16 cellular contexts compared by ENCODE assay signal in genomic region chr19:772043-772442, GRCh38. TPM values are rescaled to one million over a fixed set of nuclear protein-coding genes. Genes with fewer than 3 reads are reported as not detected.
A peak's percentile ranks its signal among the peaks of the same experiment; 100 is the strongest.
DNase-seq lines count a peak whose midpoint lies in the region; ATAC-seq, FAIRE-seq and TF ChIP-seq lines count a peak whose summit lies in the region.
"Had no signal": no experiment of that assay in that cellular context is flagged by ENCODE, and none has a peak within 500 bp of the region (broad histone marks: within the 10 kb centered on the region; RNA-seq: fewer than 3 reads in every experiment).

No MANE protein-coding gene starts in this region.

- H3K36me3 ChIP-seq in H1 (ENCODE audit: control insufficient read depth in 2 of 4, insufficient read depth in 4 of 4, low read length in 3 of 4) (no peaks in the 10 kb centered on the region), trophoblast cell (ENCODE audit: control insufficient read depth in 1 of 2, insufficient read depth in 2 of 2, low read length in 2 of 2) (no peaks in the 10 kb centered on the region), MG63 (no peaks in the 10 kb centered on the region)
- H3K36me3 ChIP-seq: BLaER1, HAP-1 had no signal

- TF ChIP-seq POLR2A in A549 (IDR thresholded peaks at IDR 0.05; ENCODE audit: low read length) (no peak), H1 (IDR thresholded peaks at IDR 0.05; ENCODE audit: control extremely low read depth in 1 of 2, low read depth in 2 of 2, low read length in 2 of 2) (no peak)

- H3K79me1 ChIP-seq in H1 (ENCODE audit: low read depth, low read length) (no peaks in the 10 kb centered on the region), trophoblast cell (ENCODE audit: low read length) (peaks cover 9% of the 10 kb centered on the region)

- H3K4me1 ChIP-seq in A549, result peaks cover 18% of the 10 kb centered on the region
- no peaks in the 10 kb centered on the region; a peak in 1 of 7 replicates for H3K4me1 ChIP-seq in H1 (replicated peaks in 1 of 4; ENCODE audit: control insufficient read depth in 3 of 4, insufficient read depth in 4 of 4, low read length in 3 of 4)
- H3K4me1 ChIP-seq in trophoblast cell (ENCODE audit: control insufficient read depth in 1 of 2, insufficient read depth in 2 of 2, low read length in 2 of 2), result peaks cover 5 to 11% of the 10 kb centered on the region in 2 experiments

- CTCF ChIA-PET in A549 (lab: Yijun Ruan, JAX), result interaction anchor here (1.2 to 2.2 kb wide), 3 partner anchors 30 to 149 kb away, joined by 3 to 5 read pairs (median 3); no protein-coding TSS in a partner anchor
- CTCF ChIA-PET in H1 (lab: Charles Lee; ENCODE audit: partially characterized antibody), result interaction anchor here (1.0 to 1.6 kb wide), 7 partner anchors 27 to 102 kb away, joined by 3 to 8 read pairs (median 5); no protein-coding TSS in a partner anchor

- no peak overlapping the region for H4K12ac ChIP-seq in trophoblast cell (ENCODE audit: low read depth, low read length)

- no peak overlapping the region for H2BK120ac ChIP-seq in H1 (replicated peaks; ENCODE audit: low read depth, low read length)
- H2BK120ac ChIP-seq in trophoblast cell (ENCODE audit: insufficient read depth, low read length, poor library complexity), result no peak overlapping the region

- TF ChIP-seq CTCF in A549 (IDR thresholded peaks at IDR 0.05) (no peak), H1 (IDR thresholded peaks at IDR 0.05; ENCODE audit: control extremely low read depth in 1 of 3, insufficient read depth in 1 of 3, low read depth in 1 of 3, low read length in 3 of 3) (no peak)

- no peaks in the 10 kb centered on the region for H4K20me1 ChIP-seq in H1 (replicated peaks in 1 of 2; ENCODE audit: control insufficient read depth in 1 of 2, insufficient read depth in 2 of 2, low read length in 2 of 2)
- H4K20me1 ChIP-seq: BLaER1 had no signal

- TF ChIP-seq EP300 in A549 (IDR thresholded peaks at IDR 0.05) (no peak), H1 (IDR thresholded peaks at IDR 0.05; ENCODE audit: borderline replicate concordance in 1 of 2, low read depth in 2 of 2, low read length in 2 of 2) (no peak)

- no peaks in the 10 kb centered on the region for H3K79me2 ChIP-seq in H1 (ENCODE audit: control insufficient read depth in 1 of 2, insufficient read depth in 2 of 2, low read length in 2 of 2)
- no peaks in the 10 kb centered on the region for H3K79me2 ChIP-seq in trophoblast cell (ENCODE audit: control insufficient read depth, insufficient read depth, low read length, poor library complexity)

- H3K23ac ChIP-seq in H1 (ENCODE audit: insufficient read length) (no peak overlapping the region), trophoblast cell (ENCODE audit: low read length) (no peak overlapping the region)

- H3K56ac ChIP-seq in H1 (replicated peaks; ENCODE audit: insufficient read length, low read depth, low read length), result no peak overlapping the region

- no peak for DNase-seq in A549 (ENCODE audit: low read depth in 1 of 2, low spot score in 1 of 2)
- peak; percentile 0 for DNase-seq in AG20443 (ENCODE audit: low spot score)
- no peak for DNase-seq in H1 (ENCODE audit: low read depth in 1 of 2, low spot score in 2 of 2)
- no peak for DNase-seq in trophoblast cell
- no peak for DNase-seq in NCI-H345 treated with DMSO at 0.1 percent for 48 hours (lab: John Stamatoyannopoulos, UW; ENCODE audit: unreplicated experiment)
- DNase-seq in NCI-H187 treated with DMSO at 0.1 percent for 48 hours (lab: John Stamatoyannopoulos, UW), result no peak
- DNase-seq in MG63, result no peak
- DNase-seq: CD8-positive, alpha-beta memory T cell; DMS 273 treated with DMSO at 0.1 percent for 48 hours; HFFc6 had no signal

- H2BK20ac ChIP-seq in H1 (ENCODE audit: low read length), result 0 out of 2 replicates have a peak overlapping the region, but pooled peaks have one; percentile 3

- no peak overlapping the region for H3K14ac ChIP-seq in H1 (ENCODE audit: insufficient read length)
- H3K14ac ChIP-seq in trophoblast cell (ENCODE audit: low read length), result no peak overlapping the region

- no peak for ATAC-seq in A549
- ATAC-seq: GM23338 had no signal

- H3K27ac ChIP-seq in A549 (peak overlapping the region; percentile 35 to 68; a peak in 3 of 6 replicates), H1 (ENCODE audit: low read depth, low read length) (no peak overlapping the region), trophoblast cell (ENCODE audit: low read depth, low read length) (no peak overlapping the region)
- H3K27ac ChIP-seq: BLaER1 had no signal

- no peaks in the 10 kb centered on the region for H3K27me3 ChIP-seq in H1 (replicated peaks in 1 of 4; ENCODE audit: control insufficient read depth in 3 of 4, extremely low read depth in 1 of 4, insufficient read depth in 3 of 4, low read length in 3 of 4)
- H3K27me3 ChIP-seq in trophoblast cell (ENCODE audit: insufficient read depth, low read length), result no peaks in the 10 kb centered on the region
- H3K27me3 ChIP-seq in MG63, result no peaks in the 10 kb centered on the region

- POLR2A ChIA-PET in A549 (lab: Yijun Ruan, JAX), result interaction anchor here (0.7 kb wide), 1 partner anchor 19 kb away, joined by 3 read pairs; no protein-coding TSS in a partner anchor
- POLR2A ChIA-PET in H1 (lab: Charles Lee; ENCODE audit: partially characterized antibody), result interaction anchor here (0.8 to 3.5 kb wide), 10 partner anchors 8 to 84 kb away, joined by 3 to 30 read pairs (median 8); no protein-coding TSS in a partner anchor

- H2AK5ac ChIP-seq in H1 (ENCODE audit: low read depth, low read length), result no peak overlapping the region
- H2AK5ac ChIP-seq in trophoblast cell (ENCODE audit: low read length), result peak overlapping the region; percentile 90

- no peaks in the 10 kb centered on the region for H3K9me3 ChIP-seq in A549
- no peaks in the 10 kb centered on the region for H3K9me3 ChIP-seq in H1 (ENCODE audit: insufficient read depth in 2 of 2, low read depth in 1 of 2, low read length in 1 of 2)
- H3K9me3 ChIP-seq in trophoblast cell (ENCODE audit: insufficient read depth, low read depth, low read length), result no peaks in the 10 kb centered on the region
- no peaks in the 10 kb centered on the region for H3K9me3 ChIP-seq in MG63
- H3K9me3 ChIP-seq: BLaER1, HAP-1 had no signal

- no peak overlapping the region for H2BK12ac ChIP-seq in H1 (ENCODE audit: low read depth, low read length)
- peak overlapping the region; percentile 67 for H2BK12ac ChIP-seq in trophoblast cell (ENCODE audit: low read length)

- H4K5ac ChIP-seq in H1 (ENCODE audit: insufficient read length, low read depth, low read length), result no peak overlapping the region

- H3K23me2 ChIP-seq in H1 (ENCODE audit: low read depth, low read length), result no peaks in the 10 kb centered on the region; the same call in 1 of the 2 replicates

- H3K4me2 ChIP-seq in A549 (no peak overlapping the region), H1 (ENCODE audit: insufficient read depth in 1 of 2, low read depth in 2 of 2, low read length in 2 of 2) (no peak overlapping the region), trophoblast cell (ENCODE audit: low read length) (no peak overlapping the region)
- H3K4me2 ChIP-seq: GM23338 had no signal

- H4K91ac ChIP-seq in H1 (replicated peaks; ENCODE audit: insufficient read length, low read length) (no peak overlapping the region), trophoblast cell (ENCODE audit: low read depth, low read length) (no peak overlapping the region)

- H3K9ac ChIP-seq in H1 (replicated peaks in 1 of 4; ENCODE audit: extremely low read depth in 1 of 4, low read depth in 3 of 4, low read length in 3 of 4) (no peak overlapping the region), trophoblast cell (ENCODE audit: low read length) (no peak overlapping the region)
- H3K9ac ChIP-seq: BLaER1 had no signal

- H2BK15ac ChIP-seq in H1 (ENCODE audit: low read length), result no peak overlapping the region

- no peak overlapping the region for H3K4me3 ChIP-seq in A549
- no peak overlapping the region for H3K4me3 ChIP-seq in H1 (ENCODE audit: extremely low read depth in 1 of 4, insufficient read depth in 2 of 4, low read depth in 3 of 4, low read length in 4 of 4)
- no peak overlapping the region for H3K4me3 ChIP-seq in trophoblast cell (ENCODE audit: low read depth, low read length)
- H3K4me3 ChIP-seq in MG63, result no peak overlapping the region
- H3K4me3 ChIP-seq: BLaER1, GM23338, HAP-1 had no signal

- no peak overlapping the region for H3K18ac ChIP-seq in H1 (ENCODE audit: extremely low read depth, low read length)
- no peak overlapping the region for H3K18ac ChIP-seq in trophoblast cell (ENCODE audit: low read length)

- H2AFZ ChIP-seq in H1 (ENCODE audit: low read length) (no peak overlapping the region), trophoblast cell (ENCODE audit: insufficient read depth, low read length, poor library complexity) (no peak overlapping the region)
- H2AFZ ChIP-seq: GM23338 had no signal

- 95% methylated on average over 5 of the region's 5 CpGs for WGBS in A549 (ENCODE audit: missing lambda C conversion rate)
- 86% methylated on average over 5 of the region's 5 CpGs; no CpG with 5 or more reads in 1 of the 2 experiments for WGBS in H1 (ENCODE audit: extremely low coverage in 1 of 2, insufficient coverage in 1 of 2, insufficient read length in 1 of 2, insufficient replicate concordance in 2 of 2, low coverage in 1 of 2, low lambda C conversion rate in 2 of 2, missing lambda C conversion rate in 1 of 2), 2 experiments
- no CpG with 5 or more reads among the region's 5 CpGs for WGBS in trophoblast cell (ENCODE audit: extremely low coverage, insufficient coverage, insufficient read length)

- H4K8ac ChIP-seq in H1 (ENCODE audit: extremely low read depth, insufficient read depth, low read length) (no peak overlapping the region), trophoblast cell (ENCODE audit: low read depth, low read length) (no peak overlapping the region)

- no peak for TF ChIP-seq RAD21 in A549 (conservative IDR thresholded peaks at IDR 0.05 in 1 of 2, IDR thresholded peaks at IDR 0.05 in 1 of 2)
- no peak for TF ChIP-seq RAD21 in H1 (IDR thresholded peaks at IDR 0.05 in 1 of 2, conservative IDR thresholded peaks at IDR 0.05 in 1 of 2; ENCODE audit: low read depth in 2 of 2, low read length in 2 of 2)

- H2BK5ac ChIP-seq in H1 (ENCODE audit: low read depth, low read length) (no peak overlapping the region; the same call in 1 of the 2 replicates), trophoblast cell (ENCODE audit: low read depth, low read length, poor library complexity) (no peak overlapping the region)

- FAIRE-seq in A549 (lab: Jason Lieb, UNC) (no peak), H1 (lab: Jason Lieb, UNC) (no peak)
- FAIRE-seq: HTR-8/SVneo had no signal

- no peak overlapping the region for H3K4ac ChIP-seq in H1 (replicated peaks; ENCODE audit: insufficient read length, low read depth, low read length)
- H3K4ac ChIP-seq in trophoblast cell (ENCODE audit: low read depth, low read length), result no peak overlapping the region

RNA-seq across cellular contexts. Expression of gene MISP, which starts 21.1 kb away (rescaled TPM):
- polyA plus RNA-seq in A549 (2011; rRNA removed), result 38.3 and 46.5 TPM in 2 replicates
- 44.9 and 58.4 TPM in 2 replicates for polyA plus RNA-seq in A549 (2012; cell fraction: cytosol; rRNA removed)
- polyA plus RNA-seq in A549 (2012; cell fraction: nucleus; rRNA removed), result 75.9 and 95.3 TPM in 2 replicates
- 56.9 to 62.7 TPM (median 61.4 TPM) in 3 replicates for polyA plus RNA-seq in A549 (2017; fragmentation: RNase III; extraction: RNeasy Plus Mini Kit Qiagen cat#74134 plus additional on column Dnase treatment)
- polyA minus RNA-seq in A549 (2011; rRNA and poly(A)+ RNA removed), result 43.2 and 57.3 TPM in 2 replicates
- total RNA-seq in H1 (2021; fragmentation: NEBNext Ultra II Directional; extraction: Animal tissue kit (Norgen Biotek cat#: 25700)), result 0.43 and 0.54 TPM in 2 replicates
- 0.45 and 0.52 TPM in 2 replicates for polyA plus RNA-seq in H1 (2011; rRNA removed)
- 0.45 TPM for polyA plus RNA-seq in H1 (2011; cell fraction: cytosol; rRNA removed)
- polyA plus RNA-seq in H1 (2011; cell fraction: nucleus; rRNA removed), result 0.77 TPM
- polyA plus RNA-seq in H1 (2012, experiment 1 of 2), result 0.35 to 0.93 TPM (median 0.72 TPM) in 4 replicates
- 0.84 TPM for polyA plus RNA-seq in H1 (2012, experiment 2 of 2)
- polyA plus RNA-seq in H1 (2013, experiment 1 of 2), result 0.26 TPM
- polyA plus RNA-seq in H1 (2013, experiment 2 of 2), result 0.39 TPM
- polyA minus RNA-seq in H1 (2011; rRNA and poly(A)+ RNA removed), result 0.41 and 0.46 TPM in 2 replicates
- polyA minus RNA-seq in H1 (2011; cell fraction: cytosol; rRNA and poly(A)+ RNA removed), result 1.2 TPM
- polyA minus RNA-seq in H1 (2011; cell fraction: nucleus; rRNA and poly(A)+ RNA removed), result 0.60 TPM
- 0.15 and 0.19 TPM in 2 replicates for polyA plus RNA-seq in trophoblast cell (2013)
- total RNA-seq in MG63 (2014; rRNA removed; shearing (Covaris generic); ENCODE audit: low replicate concordance), result not detected in 2 replicates
- total RNA-seq: CD8-positive, alpha-beta memory T cell had no signal
- polyA plus RNA-seq: CD8-positive, alpha-beta memory T cell had no signal

RNA-seq across cellular contexts. Expression of gene PTBP1, which starts 25.2 kb away (rescaled TPM):
- polyA plus RNA-seq in A549 (2011; rRNA removed), result 144 and 207 TPM in 2 replicates
- 326 and 379 TPM in 2 replicates for polyA plus RNA-seq in A549 (2012; cell fraction: cytosol; rRNA removed)
- polyA plus RNA-seq in A549 (2012; cell fraction: nucleus; rRNA removed), result 472 and 807 TPM in 2 replicates
- 264 to 299 TPM (median 285 TPM) in 3 replicates for polyA plus RNA-seq in A549 (2017; fragmentation: RNase III; extraction: RNeasy Plus Mini Kit Qiagen cat#74134 plus additional on column Dnase treatment)
- 224 and 254 TPM in 2 replicates for polyA minus RNA-seq in A549 (2011; rRNA and poly(A)+ RNA removed)
- 873 and 888 TPM in 2 replicates for total RNA-seq in H1 (2021; fragmentation: NEBNext Ultra II Directional; extraction: Animal tissue kit (Norgen Biotek cat#: 25700))
- 528 and 645 TPM in 2 replicates for polyA plus RNA-seq in H1 (2011; rRNA removed)
- polyA plus RNA-seq in H1 (2011; cell fraction: cytosol; rRNA removed), result 260 TPM
- polyA plus RNA-seq in H1 (2011; cell fraction: nucleus; rRNA removed), result 826 TPM
- 649 to 848 TPM (median 690 TPM) in 4 replicates for polyA plus RNA-seq in H1 (2012, experiment 1 of 2)
- polyA plus RNA-seq in H1 (2012, experiment 2 of 2), result 847 TPM
- 606 TPM for polyA plus RNA-seq in H1 (2013, experiment 1 of 2)
- 550 TPM for polyA plus RNA-seq in H1 (2013, experiment 2 of 2)
- polyA minus RNA-seq in H1 (2011; rRNA and poly(A)+ RNA removed), result 439 and 460 TPM in 2 replicates
- 362 TPM for polyA minus RNA-seq in H1 (2011; cell fraction: cytosol; rRNA and poly(A)+ RNA removed)
- 312 TPM for polyA minus RNA-seq in H1 (2011; cell fraction: nucleus; rRNA and poly(A)+ RNA removed)
- 654 and 679 TPM in 2 replicates for polyA plus RNA-seq in trophoblast cell (2013)
- total RNA-seq in MG63 (2014; rRNA removed; shearing (Covaris generic); ENCODE audit: low replicate concordance), result 197 and 260 TPM in 2 replicates

RNA-seq across cellular contexts. Expression of gene PLPPR3, which starts 49.7 kb away (rescaled TPM):
- polyA plus RNA-seq in A549 (2011; rRNA removed), result 2.6 and 3.2 TPM in 2 replicates
- 4.1 and 7.6 TPM in 2 replicates for polyA plus RNA-seq in A549 (2012; cell fraction: cytosol; rRNA removed)
- polyA plus RNA-seq in A549 (2012; cell fraction: nucleus; rRNA removed), result 9.8 and 12.3 TPM in 2 replicates
- 3.5 to 4.2 TPM (median 3.7 TPM) in 3 replicates for polyA plus RNA-seq in A549 (2017; fragmentation: RNase III; extraction: RNeasy Plus Mini Kit Qiagen cat#74134 plus additional on column Dnase treatment)
- 4.2 and 6.4 TPM in 2 replicates for polyA minus RNA-seq in A549 (2011; rRNA and poly(A)+ RNA removed)
- total RNA-seq in H1 (2021; fragmentation: NEBNext Ultra II Directional; extraction: Animal tissue kit (Norgen Biotek cat#: 25700)), result 66.2 and 71.7 TPM in 2 replicates
- 76.4 and 109 TPM in 2 replicates for polyA plus RNA-seq in H1 (2011; rRNA removed)
- 66.5 TPM for polyA plus RNA-seq in H1 (2011; cell fraction: cytosol; rRNA removed)
- polyA plus RNA-seq in H1 (2011; cell fraction: nucleus; rRNA removed), result 89.7 TPM
- 24.6 to 62.3 TPM (median 53.0 TPM) in 4 replicates for polyA plus RNA-seq in H1 (2012, experiment 1 of 2)
- polyA plus RNA-seq in H1 (2012, experiment 2 of 2), result 35.8 TPM
- polyA plus RNA-seq in H1 (2013, experiment 1 of 2), result 66.3 TPM
- polyA plus RNA-seq in H1 (2013, experiment 2 of 2), result 72.6 TPM
- polyA minus RNA-seq in H1 (2011; rRNA and poly(A)+ RNA removed), result 39.8 and 46.2 TPM in 2 replicates
- 66.8 TPM for polyA minus RNA-seq in H1 (2011; cell fraction: cytosol; rRNA and poly(A)+ RNA removed)
- polyA minus RNA-seq in H1 (2011; cell fraction: nucleus; rRNA and poly(A)+ RNA removed), result 32.2 TPM
- polyA plus RNA-seq in trophoblast cell (2013), result 21.2 and 21.4 TPM in 2 replicates
- not detected in 2 replicates for total RNA-seq in MG63 (2014; rRNA removed; shearing (Covaris generic); ENCODE audit: low replicate concordance)
- total RNA-seq: CD8-positive, alpha-beta memory T cell had no signal
- polyA plus RNA-seq: CD8-positive, alpha-beta memory T cell had no signal

RNA-seq across cellular contexts. Expression of gene AZU1, which starts 55.6 kb away (rescaled TPM):
- polyA plus RNA-seq in A549 (2011; rRNA removed) (0.15 and 0.31 TPM in 2 replicates), A549 (2017; fragmentation: RNase III; extraction: RNeasy Plus Mini Kit Qiagen cat#74134 plus additional on column Dnase treatment) (0.26 to 0.55 TPM (median 0.32 TPM) in 3 replicates), H1 (2011; rRNA removed) (1.3 and 2.7 TPM in 2 replicates)
- 0.16 and 0.26 TPM in 2 replicates for polyA plus RNA-seq in A549 (2012; cell fraction: cytosol; rRNA removed)
- 4.7 and 5.9 TPM in 2 replicates for polyA plus RNA-seq in A549 (2012; cell fraction: nucleus; rRNA removed)
- not detected in 2 replicates for polyA minus RNA-seq in A549 (2011; rRNA and poly(A)+ RNA removed)
- total RNA-seq in H1 (2021; fragmentation: NEBNext Ultra II Directional; extraction: Animal tissue kit (Norgen Biotek cat#: 25700)), result 0.80 and 1.7 TPM in 2 replicates
- polyA plus RNA-seq in H1 (2011; cell fraction: cytosol; rRNA removed), result 1.1 TPM
- 5.9 TPM for polyA plus RNA-seq in H1 (2011; cell fraction: nucleus; rRNA removed)
- 0.33 to 1.8 TPM (median 1.0 TPM) in 4 replicates for polyA plus RNA-seq in H1 (2012, experiment 1 of 2)
- polyA plus RNA-seq in H1 (2012, experiment 2 of 2), result 0.26 TPM
- 0.41 TPM for polyA plus RNA-seq in H1 (2013, experiment 1 of 2)
- polyA plus RNA-seq in H1 (2013, experiment 2 of 2), result 0.55 TPM
- polyA minus RNA-seq in H1 (2011; rRNA and poly(A)+ RNA removed), result 0.29 TPM in 1 of 2 replicates, not detected in the other
- 1.3 TPM for polyA minus RNA-seq in H1 (2011; cell fraction: cytosol; rRNA and poly(A)+ RNA removed)
- polyA minus RNA-seq in H1 (2011; cell fraction: nucleus; rRNA and poly(A)+ RNA removed), result not detected
- 0.38 and 0.39 TPM in 2 replicates for polyA plus RNA-seq in trophoblast cell (2013)
- total RNA-seq in MG63 (2014; rRNA removed; shearing (Covaris generic); ENCODE audit: low replicate concordance), result not detected in 2 replicates
- total RNA-seq: A673; CD8-positive, alpha-beta memory T cell; Daoy; HFFc6 had no signal
- polyA plus RNA-seq: CD8-positive, alpha-beta memory T cell had no signal

Comparison
In these comparisons a context has a peak if more than half of its experiments do, and no peak if none do; other contexts are left out.
1. H3K27ac ChIP-seq: peak in A549 (2 of 2); none in H1 (single experiment) and trophoblast cell (single experiment).
2. RNA of gene PLPPR3, which starts 49.7 kb away (total RNA-seq): 66.2 to 71.7 TPM in H1; not detected in MG63; every median in the first group is over 10 times any median in the second.